8 cellular contexts compared by ENCODE assay signal in genomic region chr6:44257753-44258324, GRCh38. TPM values are rescaled to one million over a fixed set of nuclear protein-coding genes. Genes with fewer than 3 reads are reported as not detected.
A peak's percentile ranks its signal among the peaks of the same experiment; 100 is the strongest.
DNase-seq lines count a peak whose midpoint lies in the region; ATAC-seq and TF ChIP-seq lines count a peak whose summit lies in the region.

No MANE protein-coding gene starts in this region.

- H3K4me3 Mint-ChIP-seq in Caco-2 (ENCODE audit: unreplicated experiment) (peak overlapping the region; percentile 78), endothelial cell (ENCODE audit: unreplicated experiment) (peak overlapping the region; percentile 92)

- BruUV-seq in Caco-2 (replicated peaks; lab: Mats Ljungman, UMichigan) = no TSS peak

- no peaks in the 10 kb centered on the region for H3K9me3 ChIP-seq in Caco-2

- DNase-seq in Caco-2 (no peak), MV-4-11 (lab: John Stamatoyannopoulos, UW) (peak; percentile 58), endothelial cell (ENCODE audit: low spot score) (no peak), retinal pigment epithelial cell (ENCODE audit: low read depth) (no peak), AML-193 (lab: John Stamatoyannopoulos, UW) (no peak), NOMO-1 treated with dmso at 0.1 percent for 144 hours (lab: John Stamatoyannopoulos, UW; ENCODE audit: unreplicated experiment) (no peak), UCSD-AML1 (lab: John Stamatoyannopoulos, UW; ENCODE audit: unreplicated experiment) (no peak)

- intact Hi-C loops in Caco-2 (cut with micrococcal nuclease; ENCODE audit: unreplicated experiment) = no loop called here

- H3K4me1 ChIP-seq in Caco-2 = peaks cover 13% of the 10 kb centered on the region

- peak; percentile 18 for ATAC-seq in GM21576 (IDR thresholded peaks at IDR 0.05; ENCODE audit: unreplicated experiment)

- H3K27me3 Mint-ChIP-seq in Caco-2 (ENCODE audit: insufficient read depth, unreplicated experiment) (no peaks in the 10 kb centered on the region), endothelial cell (ENCODE audit: unreplicated experiment) (peaks cover 14% of the 10 kb centered on the region)

- CTCF ChIA-PET in Caco-2 (lab: Charles Lee) = interaction anchor here (3.4 kb wide), 1 partner anchor 11 kb away, joined by 18 read pairs; the partner anchor contains the start of gene TMEM151B

- TF ChIP-seq CTCF in Caco-2 (IDR thresholded peaks at IDR 0.05; ENCODE audit: insufficient read depth in 1 of 2, low read depth in 1 of 2, low read length in 1 of 2, severe bottlenecking in 1 of 2, unreplicated experiment in 1 of 2) (no peak), endothelial cell (IDR thresholded peaks at IDR 0.05; ENCODE audit: unreplicated experiment) (no peak), retinal pigment epithelial cell (conservative IDR thresholded peaks at IDR 0.05; ENCODE audit: low read depth, low read length) (no peak)

- H3K36me3 ChIP-seq in Caco-2 (ENCODE audit: control insufficient read depth, insufficient read depth, low read length) = peaks cover 7% of the 10 kb centered on the region

- no peaks in the 10 kb centered on the region for H3K9me3 Mint-ChIP-seq in Caco-2 (ENCODE audit: unreplicated experiment)
- no peaks in the 10 kb centered on the region for H3K9me3 Mint-ChIP-seq in endothelial cell (ENCODE audit: unreplicated experiment)

- peaks cover 57% of the 10 kb centered on the region for H3K36me3 Mint-ChIP-seq in Caco-2 (ENCODE audit: insufficient read depth, unreplicated experiment)
- peaks cover 49% of the 10 kb centered on the region for H3K36me3 Mint-ChIP-seq in endothelial cell (ENCODE audit: low read depth, unreplicated experiment)

- POLR2A ChIA-PET in Caco-2 (lab: Charles Lee) = interaction anchor here (1.3 to 2.0 kb wide), 2 partner anchors 11 to 34 kb away, joined by 8 to 37 read pairs; partner anchors contain the start of genes HSP90AB1 and SLC29A1

- peak overlapping the region; percentile 60 for H3K4me3 ChIP-seq in Caco-2 (ENCODE audit: low read depth, low read length)
- H3K4me3 ChIP-seq in retinal pigment epithelial cell (ENCODE audit: low read length) = peak overlapping the region; percentile 45

- H3K27me3 ChIP-seq in Caco-2 (replicated peaks; ENCODE audit: control insufficient read depth, insufficient read depth, low read length) = no peaks in the 10 kb centered on the region

- H3K27ac Mint-ChIP-seq in Caco-2 (ENCODE audit: unreplicated experiment) (peak overlapping the region; percentile 87), endothelial cell (ENCODE audit: unreplicated experiment) (peak overlapping the region; percentile 90)

- H3K4me1 Mint-ChIP-seq in Caco-2 (ENCODE audit: low read depth, unreplicated experiment) (peaks cover 29% of the 10 kb centered on the region), endothelial cell (ENCODE audit: unreplicated experiment) (peaks cover 42% of the 10 kb centered on the region)

RNA-seq across cellular contexts. Expression of gene SLC35B2, which starts 0.5 kb away (rescaled TPM):
- total RNA-seq in Caco-2 (2022) (44.6 and 44.8 TPM in 2 replicates), endothelial cell (ENCODE audit: unreplicated experiment) (31.8 TPM)

RNA-seq across cellular contexts. Expression of gene NFKBIE, which starts 7.5 kb away (rescaled TPM):
- total RNA-seq in Caco-2 (2022) = 8.4 and 10.1 TPM in 2 replicates
- 16.7 TPM for total RNA-seq in endothelial cell (ENCODE audit: unreplicated experiment)

RNA-seq across cellular contexts. Expression of gene HSP90AB1, which starts 10.9 kb away (rescaled TPM):
- total RNA-seq in Caco-2 (2022) = 967 and 1,046 TPM in 2 replicates
- total RNA-seq in endothelial cell (ENCODE audit: unreplicated experiment) = 962 TPM

RNA-seq across cellular contexts. Expression of gene TMEM151B, which starts 12.4 kb away (rescaled TPM):
- total RNA-seq in Caco-2 (2022) (not detected in 2 replicates), endothelial cell (ENCODE audit: unreplicated experiment) (0.28 TPM)

RNA-seq across cellular contexts. Expression of gene SLC29A1, which starts 34.4 kb away (rescaled TPM):
- total RNA-seq in Caco-2 (2022) (80.7 and 81.3 TPM in 2 replicates), endothelial cell (ENCODE audit: unreplicated experiment) (142 TPM)
